ENCODE assay signal across 30 cellular contexts in genomic region chr1:167524651-167525050, GRCh38. TPM values are rescaled to one million over a fixed set of nuclear protein-coding genes. Genes with fewer than 3 reads are reported as not detected.
DNase-seq lines count a peak whose midpoint lies in the region; ATAC-seq, FAIRE-seq and TF ChIP-seq lines count a peak whose summit lies in the region.
"Had no signal": no experiment of that assay in that cellular context is flagged by ENCODE, and none has a peak within 500 bp of the region (broad histone marks: within the 10 kb centered on the region; RNA-seq: fewer than 3 reads in every experiment).

No MANE protein-coding gene starts in this region.

- no peak for TF ChIP-seq RAD21 in HepG2 (CRISPR knock-in tag; IDR thresholded peaks at IDR 0.05)

- TF ChIP-seq POLR2A in HepG2 (IDR thresholded peaks at IDR 0.05; ENCODE audit: insufficient read depth in 1 of 2, low read depth in 2 of 2, low read length in 2 of 2): no peak
- TF ChIP-seq POLR2A in transverse colon (IDR thresholded peaks at IDR 0.05): no peak

- WGBS in HepG2 (ENCODE audit: low lambda C conversion rate): 5% methylated on average over 9 of the region's 9 CpGs
- 80 to 88% methylated on average over 3 to 9 of the region's 9 CpGs for WGBS in transverse colon (ENCODE audit: low coverage in 1 of 2), 2 donors

- in situ Hi-C loops in HepG2 (cut with HindIII; ENCODE audit: extremely low pct_ligation_motif_present, low pct_unique_long_range_greater_than_20kb): loop anchor here (25.0 kb wide), 1 partner anchor 262 kb away; no protein-coding TSS in a partner anchor
- in situ Hi-C loops in transverse colon (cut with MboI; ENCODE audit: low pct_ligation_motif_present in 1 of 4, low pct_unique_long_range_greater_than_20kb in 1 of 4, low sequenced_read_pairs in 3 of 4): loop anchor here in 3 of 4 donors (25.0 kb wide), 4 partner anchors 112 to 637 kb away; partner anchors contain the start of gene TADA1 (in 1 of the 3)

- H3K9ac ChIP-seq in HepG2 (ENCODE audit: insufficient read depth, low read depth, low read length): no peak overlapping the region

- H3K36me3 ChIP-seq in HepG2 (replicated peaks in 1 of 2; ENCODE audit: control insufficient read depth in 1 of 2, insufficient read depth in 2 of 2, low read length in 2 of 2) (no peaks in the 10 kb centered on the region), transverse colon (no peaks in the 10 kb centered on the region)
- H3K36me3 ChIP-seq: vagina had no signal

- DNase-seq in NCI-H774 (lab: John Stamatoyannopoulos, UW) (peak; percentile 4), anterior cingulate cortex (lab: John Stamatoyannopoulos, UW) (peak in 36 of 58 donors; percentile 15 to 91 (median 50)), HepG2 (ENCODE audit: low spot score) (peak; percentile 45), sciatic nerve (ENCODE audit: low spot score) (no peak), NCI-H2029 (lab: John Stamatoyannopoulos, UW) (no peak), transverse colon (no peak)
- DNase-seq: activated B cell treated with CpG ODN at 0.5 μM for 24 hours; activated CD4-positive, alpha-beta T cell treated with anti-CD3 and anti-CD28 coated beads, Interleukin-2, amount 50 U/mL, for 4 hours; activated CD8-positive, alpha-beta memory T cell treated with anti-CD3 and anti-CD28 coated beads, Interleukin-2, amount 50 U/mL, for 48 hours; activated naive CD8-positive, alpha-beta T cell treated with anti-CD3 and anti-CD28 coated beads for 36 hours; cortex of kidney; DMS79 treated with DMSO at 0.1 percent for 48 hours; foreskin fibroblast; GF-D8; H7; KG1; left cardiac atrium; mesendoderm; naive thymus-derived CD4-positive, alpha-beta T cell; NCI-H1436 treated with DMSO at 0.1 percent for 48 hours; PC-9; Right ventricle myocardium superior; stimulated activated CD4-positive, alpha-beta T cell treated with anti-CD3 and anti-CD28 coated beads, Interleukin-12 subunit alpha, Interleukin-12 subunit beta, amount 100 ng/mL, for 4 hours; stimulated activated CD4-positive, alpha-beta T cell treated with anti-CD3 and anti-CD28 coated beads, Interleukin-4, amount 100 ng/mL, for 1 hour had no signal

- H3K27me3 ChIP-seq in HepG2 (ENCODE audit: control insufficient read depth in 1 of 2, insufficient read depth in 2 of 2, low read length in 2 of 2): peaks cover 0 to 3% of the 10 kb centered on the region in 2 experiments; a peak in 3 of 5 replicates
- no peaks in the 10 kb centered on the region for H3K27me3 ChIP-seq in transverse colon
- H3K27me3 ChIP-seq: vagina had no signal

- H3K79me2 ChIP-seq in HepG2 (ENCODE audit: insufficient read depth, low read length): no peaks in the 10 kb centered on the region

- H3K27ac ChIP-seq in HepG2 (ENCODE audit: extremely low read length, insufficient read depth, low read length) (no peak overlapping the region), transverse colon (no peak overlapping the region)
- H3K27ac ChIP-seq: C4-2B, PC-9, vagina had no signal

- intact Hi-C loops in HepG2 (cut with micrococcal nuclease; ENCODE audit: unreplicated experiment) (no loop called here), sciatic nerve (cut with DNase I) (no loop called here), transverse colon (cut with DNase I; ENCODE audit: low total_unique reads) (no loop called here)

- H2AFZ ChIP-seq in HepG2 (ENCODE audit: low read length): no peak overlapping the region
- H2AFZ ChIP-seq: PC-9 had no signal

- H4K20me1 ChIP-seq in HepG2 (ENCODE audit: insufficient read depth, low read length): no peaks in the 10 kb centered on the region

- H3K9me3 ChIP-seq in HepG2 (ENCODE audit: low read length) (no peaks in the 10 kb centered on the region), transverse colon (no peaks in the 10 kb centered on the region)
- H3K9me3 ChIP-seq: vagina had no signal

- FAIRE-seq in HepG2 (lab: Jason Lieb, UNC): no peak
- FAIRE-seq: astrocyte had no signal

- TF ChIP-seq EP300 in HepG2 (IDR thresholded peaks at IDR 0.05; ENCODE audit: low read depth in 2 of 2, low read length in 2 of 2) (no peak), HepG2 (CRISPR knock-in tag; IDR thresholded peaks at IDR 0.05; ENCODE audit: borderline replicate concordance) (no peak; the same call in 1 of the 2 replicates), transverse colon (IDR thresholded peaks at IDR 0.05; ENCODE audit: low read depth) (no peak)

- POLR2A ChIA-PET in HepG2 (lab: Yijun Ruan, JAX): no interaction called here

- H3K4me3 ChIP-seq in HepG2 (replicated peaks in 1 of 3; ENCODE audit: insufficient read depth in 1 of 3, low read depth in 2 of 3, low read length in 3 of 3): no peak overlapping the region
- H3K4me3 ChIP-seq in transverse colon: no peak overlapping the region
- H3K4me3 ChIP-seq: PC-9, vagina had no signal

- ATAC-seq in HepG2: peak; percentile 71
- ATAC-seq in sciatic nerve: peak; percentile 86
- no peak for ATAC-seq in HG02588 (IDR thresholded peaks at IDR 0.05; ENCODE audit: unreplicated experiment)
- no peak for ATAC-seq in HG03469 (IDR thresholded peaks at IDR 0.05; ENCODE audit: unreplicated experiment)
- ATAC-seq: naive thymus-derived CD4-positive, alpha-beta T cell had no signal

- BruUV-seq in HepG2 (replicated peaks; lab: Mats Ljungman, UMichigan): no TSS peak

- CTCF ChIA-PET in HepG2 (lab: Yijun Ruan, JAX; ENCODE audit: low intra/inter-chr PET ratio, low total read pairs): no interaction called here

- 0 out of 2 replicates have a peak overlapping the region, but pooled peaks have one; percentile 26 for H3K4me2 ChIP-seq in HepG2 (ENCODE audit: low read depth, low read length)
- H3K4me2 ChIP-seq: PC-9 had no signal

- TF ChIP-seq CTCF in HepG2 (CRISPR knock-in tag; IDR thresholded peaks at IDR 0.05) (no peak), transverse colon (IDR thresholded peaks at IDR 0.05) (no peak)

- peaks cover 9% of the 10 kb centered on the region for H3K4me1 ChIP-seq in HepG2 (ENCODE audit: insufficient read depth, low read length)
- no peaks in the 10 kb centered on the region for H3K4me1 ChIP-seq in transverse colon
- H3K4me1 ChIP-seq: Caco-2, vagina had no signal

TF ChIP-seq in HepG2, 621 proteins besides CTCF, POLR2A, EP300 and RAD21 (continues in another document):
- TF ChIP-seq ZNF781 (CRISPR knock-in tag; IDR thresholded peaks at IDR 0.05; ENCODE audit: borderline replicate concordance, not compliant biosample characterization) (no peak), CEBPB (IDR thresholded peaks at IDR 0.05; ENCODE audit: borderline replicate concordance, low read depth, low read length) (peak; percentile 59; the same call in 1 of the 2 replicates), CEBPG (CRISPR knock-in tag; IDR thresholded peaks at IDR 0.05) (peak; percentile 78), NCOA2 (CRISPR knock-in tag; IDR thresholded peaks at IDR 0.05) (peak; percentile 16; the same call in 1 of the 2 replicates)

RNA-seq across cellular contexts. Expression of gene CD247, which starts 6.3 kb away (rescaled TPM):
- total RNA-seq in HepG2 (2016; rRNA removed; fragmentation: Illumina TruSeq; extraction: Trizol) (0.20 and 0.25 TPM in 2 replicates), sciatic nerve (5.2 TPM), transverse colon (1 to 10 TPM in 3 of 4 donors, not detected in 1; 1.5 to 6.4 (median 3.4) TPM)
- not detected in 2 replicates for total RNA-seq in HepG2 (2016; cell fraction: cytosol; rRNA removed; fragmentation: Illumina TruSeq; extraction: Trizol; ENCODE audit: low read depth)
- total RNA-seq in HepG2 (2016; cell fraction: insoluble cytoplasmic fraction; rRNA removed; fragmentation: Illumina TruSeq; extraction: Trizol): not detected in 2 replicates
- total RNA-seq in HepG2 (2016; cell fraction: membrane; rRNA removed; fragmentation: Illumina TruSeq; extraction: Trizol): 0.38 and 0.43 TPM in 2 replicates
- total RNA-seq in HepG2 (2016; cell fraction: nucleus; rRNA removed; fragmentation: Illumina TruSeq; extraction: Trizol): not detected in 2 replicates
- polyA plus RNA-seq in HepG2 (2011; rRNA removed): not detected in 2 replicates
- 0.03 TPM in 1 of 2 replicates, not detected in the other for polyA plus RNA-seq in HepG2 (2011; cell fraction: cytosol; rRNA removed)
- not detected in 2 replicates for polyA plus RNA-seq in HepG2 (2011; cell fraction: nucleus; rRNA removed)
- polyA plus RNA-seq in HepG2 (2012): not detected in 2 replicates
- not detected in 2 replicates for polyA plus RNA-seq in HepG2 (2016; cell fraction: cytosol; fragmentation: Illumina TruSeq; extraction: Trizol; ENCODE audit: low read depth)
- polyA plus RNA-seq in HepG2 (2016; cell fraction: insoluble cytoplasmic fraction; fragmentation: Illumina TruSeq; extraction: Trizol; ENCODE audit: low read depth): 0.22 TPM in 1 of 2 replicates, not detected in the other
- polyA plus RNA-seq in HepG2 (2016; cell fraction: membrane; fragmentation: Illumina TruSeq; extraction: Trizol; ENCODE audit: low read depth): 0.16 and 0.26 TPM in 2 replicates
- polyA plus RNA-seq in HepG2 (2016; cell fraction: nucleus; fragmentation: Illumina TruSeq; extraction: Trizol; ENCODE audit: insufficient read depth, low read depth): not detected in 2 replicates
- polyA minus RNA-seq in HepG2 (2011; rRNA and poly(A)+ RNA removed; ENCODE audit: low replicate concordance): not detected in 2 replicates
- polyA minus RNA-seq in HepG2 (2011; cell fraction: cytosol; rRNA and poly(A)+ RNA removed): not detected in 2 replicates
- polyA minus RNA-seq in HepG2 (2011; cell fraction: nucleus; rRNA and poly(A)+ RNA removed): not detected in 2 replicates
- total RNA-seq: astrocyte, Caco-2, PC-9 had no signal

RNA-seq across cellular contexts. Expression of gene CREG1, which starts 28.9 kb away (rescaled TPM):
- total RNA-seq in HepG2 (2016; rRNA removed; fragmentation: Illumina TruSeq; extraction: Trizol) (19.1 and 31.3 TPM in 2 replicates), sciatic nerve (80.8 TPM), transverse colon (100 to 1,000 TPM in 2 of 4 donors, 10 to 100 TPM in 2; 55.4 to 115 (median 97.5) TPM)
- 6.3 and 7.1 TPM in 2 replicates for total RNA-seq in HepG2 (2016; cell fraction: cytosol; rRNA removed; fragmentation: Illumina TruSeq; extraction: Trizol; ENCODE audit: low read depth)
- 20.2 and 31.0 TPM in 2 replicates for total RNA-seq in HepG2 (2016; cell fraction: insoluble cytoplasmic fraction; rRNA removed; fragmentation: Illumina TruSeq; extraction: Trizol)
- total RNA-seq in HepG2 (2016; cell fraction: membrane; rRNA removed; fragmentation: Illumina TruSeq; extraction: Trizol): 17.5 and 18.6 TPM in 2 replicates
- total RNA-seq in HepG2 (2016; cell fraction: nucleus; rRNA removed; fragmentation: Illumina TruSeq; extraction: Trizol): 27.1 and 29.2 TPM in 2 replicates
- polyA plus RNA-seq in HepG2 (2011; rRNA removed): 26.9 and 33.5 TPM in 2 replicates
- polyA plus RNA-seq in HepG2 (2011; cell fraction: cytosol; rRNA removed): 20.8 and 24.3 TPM in 2 replicates
- 9.6 and 10.2 TPM in 2 replicates for polyA plus RNA-seq in HepG2 (2011; cell fraction: nucleus; rRNA removed)
- 14.5 and 19.5 TPM in 2 replicates for polyA plus RNA-seq in HepG2 (2012)
- 8.7 and 10.1 TPM in 2 replicates for polyA plus RNA-seq in HepG2 (2016; cell fraction: cytosol; fragmentation: Illumina TruSeq; extraction: Trizol; ENCODE audit: low read depth)
- polyA plus RNA-seq in HepG2 (2016; cell fraction: insoluble cytoplasmic fraction; fragmentation: Illumina TruSeq; extraction: Trizol; ENCODE audit: low read depth): 22.2 and 23.8 TPM in 2 replicates
- polyA plus RNA-seq in HepG2 (2016; cell fraction: membrane; fragmentation: Illumina TruSeq; extraction: Trizol; ENCODE audit: low read depth): 17.6 and 19.0 TPM in 2 replicates
- 45.6 and 48.0 TPM in 2 replicates for polyA plus RNA-seq in HepG2 (2016; cell fraction: nucleus; fragmentation: Illumina TruSeq; extraction: Trizol; ENCODE audit: insufficient read depth, low read depth)
- polyA minus RNA-seq in HepG2 (2011; rRNA and poly(A)+ RNA removed; ENCODE audit: low replicate concordance): 8.0 and 38.3 TPM in 2 replicates
- polyA minus RNA-seq in HepG2 (2011; cell fraction: cytosol; rRNA and poly(A)+ RNA removed): 12.8 and 13.4 TPM in 2 replicates
- 7.5 and 7.6 TPM in 2 replicates for polyA minus RNA-seq in HepG2 (2011; cell fraction: nucleus; rRNA and poly(A)+ RNA removed)

Comparison
In these comparisons a context has a peak if more than half of its experiments do, and no peak if none do; other contexts are left out.
1. DNase-seq: peak in NCI-H774 (single experiment), anterior cingulate cortex (36 of 58) and HepG2 (single experiment); none in sciatic nerve (single experiment), NCI-H2029 (single experiment) and transverse colon (single experiment).
2. ATAC-seq: peak in HepG2 (single experiment) and sciatic nerve (single experiment); none in HG02588 (single experiment) and HG03469 (single experiment).